Comparison of ENCODE assay signal across 1 cellular context in the genomic region with DNA sequence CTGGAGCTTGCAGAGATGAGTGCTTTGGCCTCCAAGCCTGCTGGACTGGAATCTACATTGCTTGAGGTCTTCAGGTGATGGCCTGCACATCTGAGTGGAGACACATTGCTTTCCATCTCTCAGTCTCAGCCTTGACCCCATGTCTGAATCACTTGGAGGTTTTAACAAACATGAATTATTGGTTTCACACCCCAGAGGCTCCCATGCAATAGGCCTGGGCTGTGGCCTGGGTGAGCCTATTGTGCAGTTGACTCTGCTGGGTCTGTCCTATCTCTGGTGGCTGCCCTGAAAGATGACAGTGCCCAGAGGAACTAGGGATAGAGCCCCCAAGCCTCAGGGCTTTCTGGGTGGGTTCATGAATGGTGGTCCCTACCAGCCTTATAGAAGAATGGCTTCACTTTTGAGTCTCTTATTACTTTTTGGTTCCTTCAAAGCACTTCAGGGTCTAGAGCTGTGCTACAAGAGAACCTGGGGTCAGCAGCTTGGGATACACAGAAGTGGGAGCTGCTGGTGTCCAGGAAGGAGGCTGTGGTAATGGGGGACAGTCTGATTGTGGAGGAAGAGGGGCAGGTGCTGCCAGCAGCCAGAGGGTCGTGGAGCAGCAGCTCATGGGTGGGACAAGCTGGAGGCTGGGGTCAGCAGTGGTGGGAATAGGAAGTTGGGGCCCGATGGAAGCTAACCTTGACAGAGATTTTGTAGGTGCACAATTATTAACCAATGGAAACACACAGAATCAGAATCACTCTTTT.
TF ChIP-seq lines count a peak whose summit lies in the region.

No MANE protein-coding gene starts in this region.

TF ChIP-seq in HepG2, 621 proteins besides CTCF, POLR2A, EP300 and RAD21:
- TF ChIP-seq, protein P1, sequence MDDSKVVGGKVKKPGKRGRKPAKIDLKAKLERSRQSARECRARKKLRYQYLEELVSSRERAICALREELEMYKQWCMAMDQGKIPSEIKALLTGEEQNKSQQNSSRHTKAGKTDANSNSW (CRISPR knock-in tag; IDR thresholded peaks at IDR 0.05; ENCODE audit: borderline replicate concordance), result no peak
- TF ChIP-seq FOSL2 (CRISPR knock-in tag; IDR thresholded peaks at IDR 0.05) (no peak), CHD4 (IDR thresholded peaks at IDR 0.05; ENCODE audit: borderline replicate concordance, low read length) (no peak), ZNF556 (CRISPR knock-in tag; IDR thresholded peaks at IDR 0.05; ENCODE audit: borderline replicate concordance) (no peak), REPIN1 (CRISPR knock-in tag; IDR thresholded peaks at IDR 0.05; ENCODE audit: borderline replicate concordance, low read depth) (no peak), SETDB1 (CRISPR knock-in tag; IDR thresholded peaks at IDR 0.05; ENCODE audit: borderline replicate concordance) (no peak), ZNF460 (CRISPR knock-in tag; IDR thresholded peaks at IDR 0.05; ENCODE audit: borderline replicate concordance) (no peak), ZNF432 (CRISPR knock-in tag; IDR thresholded peaks at IDR 0.05; ENCODE audit: borderline replicate concordance) (no peak), ZBTB20 (CRISPR knock-in tag; IDR thresholded peaks at IDR 0.05; ENCODE audit: borderline replicate concordance, low read depth) (no peak), MED8 (CRISPR knock-in tag; IDR thresholded peaks at IDR 0.05; ENCODE audit: insufficient replicate concordance) (no peak), MTA3 (CRISPR knock-in tag; IDR thresholded peaks at IDR 0.05) (no peak)
- TF ChIP-seq, protein P2, sequence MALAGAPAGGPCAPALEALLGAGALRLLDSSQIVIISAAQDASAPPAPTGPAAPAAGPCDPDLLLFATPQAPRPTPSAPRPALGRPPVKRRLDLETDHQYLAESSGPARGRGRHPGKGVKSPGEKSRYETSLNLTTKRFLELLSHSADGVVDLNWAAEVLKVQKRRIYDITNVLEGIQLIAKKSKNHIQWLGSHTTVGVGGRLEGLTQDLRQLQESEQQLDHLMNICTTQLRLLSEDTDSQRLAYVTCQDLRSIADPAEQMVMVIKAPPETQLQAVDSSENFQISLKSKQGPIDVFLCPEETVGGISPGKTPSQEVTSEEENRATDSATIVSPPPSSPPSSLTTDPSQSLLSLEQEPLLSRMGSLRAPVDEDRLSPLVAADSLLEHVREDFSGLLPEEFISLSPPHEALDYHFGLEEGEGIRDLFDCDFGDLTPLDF (CRISPR knock-in tag; IDR thresholded peaks at IDR 0.05), result no peak
- TF ChIP-seq, protein P3, sequence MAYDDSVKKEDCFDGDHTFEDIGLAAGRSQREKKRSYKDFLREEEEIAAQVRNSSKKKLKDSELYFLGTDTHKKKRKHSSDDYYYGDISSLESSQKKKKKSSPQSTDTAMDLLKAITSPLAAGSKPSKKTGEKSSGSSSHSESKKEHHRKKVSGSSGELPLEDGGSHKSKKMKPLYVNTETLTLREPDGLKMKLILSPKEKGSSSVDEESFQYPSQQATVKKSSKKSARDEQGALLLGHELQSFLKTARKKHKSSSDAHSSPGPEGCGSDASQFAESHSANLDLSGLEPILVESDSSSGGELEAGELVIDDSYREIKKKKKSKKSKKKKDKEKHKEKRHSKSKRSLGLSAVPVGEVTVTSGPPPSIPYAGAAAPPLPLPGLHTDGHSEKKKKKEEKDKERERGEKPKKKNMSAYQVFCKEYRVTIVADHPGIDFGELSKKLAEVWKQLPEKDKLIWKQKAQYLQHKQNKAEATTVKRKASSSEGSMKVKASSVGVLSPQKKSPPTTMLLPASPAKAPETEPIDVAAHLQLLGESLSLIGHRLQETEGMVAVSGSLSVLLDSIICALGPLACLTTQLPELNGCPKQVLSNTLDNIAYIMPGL (CRISPR knock-in tag; IDR thresholded peaks at IDR 0.05; ENCODE audit: borderline replicate concordance in 1 of 2, low read depth in 1 of 2), result no peak
